ENCODE assay signal across 35 cellular contexts in the genomic region with DNA sequence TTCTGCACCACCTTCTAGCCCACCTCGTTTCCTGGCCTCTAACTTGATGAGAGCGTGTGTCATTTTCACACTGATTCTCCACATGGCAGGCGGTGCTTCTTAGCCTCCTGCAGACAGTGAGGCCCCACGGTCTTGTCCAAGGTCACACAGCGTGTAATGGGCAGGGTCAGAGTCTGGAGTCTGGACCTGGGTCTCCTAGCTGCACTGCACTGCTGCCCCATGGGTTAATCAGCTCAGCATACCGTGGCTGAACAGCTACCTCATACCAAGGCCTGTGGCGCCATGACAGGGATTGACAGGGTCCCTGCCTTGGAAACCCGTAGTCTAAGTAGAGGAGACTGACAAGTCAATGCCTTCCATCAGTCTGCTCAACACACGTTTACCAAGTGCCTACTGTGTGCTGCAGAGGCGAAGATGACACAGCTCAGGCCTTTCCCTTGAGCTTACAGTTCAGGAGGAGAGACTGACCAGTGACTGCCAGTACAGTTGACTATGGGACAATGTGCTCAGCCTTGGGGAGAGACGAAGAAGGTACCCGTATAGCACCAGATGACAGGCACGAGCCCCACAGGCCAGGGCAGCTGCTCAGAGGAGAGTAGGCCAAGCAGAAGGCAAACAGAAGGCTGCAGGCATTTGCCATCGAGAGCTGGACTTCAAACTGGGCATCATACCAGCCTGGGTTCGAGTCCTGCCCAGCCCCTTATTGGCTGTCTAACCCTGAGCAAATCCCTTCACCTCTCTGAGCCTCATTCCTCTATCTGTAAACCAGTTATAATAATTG. TPM values are rescaled to one million over a fixed set of nuclear protein-coding genes. Genes with fewer than 3 reads are reported as not detected.
"Had no signal": no experiment of that assay in that cellular context is flagged by ENCODE, and none has a peak within 500 bp of the region (broad histone marks: within the 10 kb centered on the region; RNA-seq: fewer than 3 reads in every experiment).

No MANE protein-coding gene starts in this region.

- H3K27me3 ChIP-seq: colonic mucosa, right atrium auricular region, vagina had no signal

- H3K79me2 ChIP-seq: parathyroid adenoma had no signal

- H3K9ac ChIP-seq: parathyroid adenoma had no signal

- H3K4me1 ChIP-seq: colonic mucosa, parathyroid adenoma, prostate gland, upper lobe of right lung had no signal

- H2AFZ ChIP-seq: hepatocyte, parathyroid adenoma had no signal

- DNase-seq: colonic mucosa; effector CD8-positive, alpha-beta T cell; endodermal cell; foreskin fibroblast; heart left ventricle; immature natural killer cell; islet precursor cell; kidney glomerular epithelial cell; left colon; left ventricle myocardium superior; natural killer cell; stimulated activated CD4-positive, alpha-beta T cell treated with anti-CD3 and anti-CD28 coated beads, Interleukin-12 subunit alpha, Interleukin-12 subunit beta, amount 100 ng/mL, for 4 hours; stimulated activated CD4-positive, alpha-beta T cell treated with anti-CD3 and anti-CD28 coated beads, Interleukin-1b, Interleukin-23, amount 100 ng/mL, for 48 hours; stimulated activated CD4-positive, alpha-beta T cell treated with anti-CD3 and anti-CD28 coated beads, Interleukin-4, amount 100 ng/mL, for 1 hour; stimulated activated CD8-positive, alpha-beta memory T cell treated with anti-CD3 and anti-CD28 coated beads, Interleukin-4, amount 100 ng/mL, for 48 hours; stimulated activated naive CD4-positive, alpha-beta T cell; stimulated activated naive CD8-positive, alpha-beta T cell treated with anti-CD3 and anti-CD28 coated beads, Interleukin-15, amount 100 ng/mL, for 72 hours; transverse colon; upper lobe of right lung had no signal

- H3K27ac ChIP-seq: colonic mucosa, epithelial cell of prostate, gastroesophageal sphincter, heart left ventricle, hepatocyte, neutrophil, parathyroid adenoma, prostate gland, right atrium auricular region, suprapubic skin, transverse colon, upper lobe of right lung, vagina had no signal

- H3K4me3 ChIP-seq: colonic mucosa, gastroesophageal sphincter, heart left ventricle, hepatocyte, lung, prostate gland, right atrium auricular region, smooth muscle cell, suprapubic skin, transverse colon, upper lobe of right lung, vagina had no signal

- H3K9me3 ChIP-seq: colonic mucosa, gastroesophageal sphincter, heart left ventricle, neutrophil, prostate gland, right atrium auricular region, suprapubic skin, transverse colon, upper lobe of right lung, vagina had no signal

- ATAC-seq: esophagus mucosa; gastroesophageal sphincter; heart left ventricle; left colon; left ventricle myocardium superior; natural killer cell; sciatic nerve; stimulated activated naive CD8-positive, alpha-beta T cell treated with anti-CD3 and anti-CD28 coated beads, Interleukin-15, amount 100 ng/mL, for 72 hours; upper lobe of right lung had no signal

- H3K36me3 ChIP-seq: colonic mucosa, gastroesophageal sphincter, heart left ventricle, neutrophil, prostate gland, right atrium auricular region, suprapubic skin, transverse colon, upper lobe of right lung, vagina had no signal

- H3K4me2 ChIP-seq: hepatocyte, smooth muscle cell had no signal

RNA-seq across cellular contexts. Expression of gene PCSK9, which starts 5.5 kb away (rescaled TPM):
- total RNA-seq: left ventricle myocardium superior, mononuclear cell, natural killer cell had no signal
- polyA plus RNA-seq: immature natural killer cell, neural cell had no signal

RNA-seq across cellular contexts. Expression of gene BSND, which starts 46.1 kb away (rescaled TPM):
- total RNA-seq: colonic mucosa, esophagus mucosa, gastroesophageal sphincter, heart left ventricle, left colon, left ventricle myocardium superior, lung, mononuclear cell, natural killer cell, omental fat pad, right atrium auricular region, sciatic nerve, smooth muscle cell, suprapubic skin, transverse colon, upper lobe of right lung, vagina had no signal
- polyA plus RNA-seq: heart left ventricle, immature natural killer cell, neural cell, smooth muscle cell had no signal
